Comparison of ENCODE assay signal across 11 cellular contexts in the genomic region with DNA sequence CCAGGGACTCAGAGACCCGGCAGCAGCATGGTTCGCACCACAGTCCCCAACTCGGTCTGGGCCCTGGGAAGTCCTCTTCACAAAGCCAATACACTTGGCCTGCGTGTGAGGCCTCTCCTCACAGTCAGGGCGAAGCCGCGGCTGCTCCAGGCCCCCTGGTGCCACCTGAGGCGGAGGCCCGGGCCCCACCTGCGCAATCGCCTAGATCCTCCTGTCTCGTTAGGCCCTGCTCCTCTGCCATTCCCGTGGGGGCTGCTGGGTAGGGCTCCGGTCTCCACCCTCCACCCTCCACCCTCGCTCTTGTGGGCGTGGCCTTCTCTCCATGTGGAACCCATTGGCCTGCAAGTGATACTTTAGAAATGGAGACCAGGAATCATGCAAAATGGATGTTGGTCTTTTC.
"Had no signal": no experiment of that assay in that cellular context is flagged by ENCODE, and none has a peak within 500 bp of the region (broad histone marks: within the 10 kb centered on the region; RNA-seq: fewer than 3 reads in every experiment).

No MANE protein-coding gene starts in this region.

- DNase-seq: activated CD4-positive, alpha-beta memory T cell treated with anti-CD3 and anti-CD28 coated beads, Interleukin-2, amount 10 ng/mL, durations not matched to agents 7 days and 5 days; colonic mucosa; effector CD8-positive, alpha-beta T cell; stomach; uterus had no signal

- H3K9ac ChIP-seq: parathyroid adenoma had no signal

- H3K9me3 Mint-ChIP-seq: mesothelial cell of epicardium; T-helper 2 cell treated with Interferon-gamma antibody and Interleukin-4, amounts not matched to agents 5 μg/mL and 100 μg/mL, for 36 hours had no signal

- H3K27me3 ChIP-seq: ascending aorta, colonic mucosa, gastroesophageal sphincter, stomach, uterus had no signal

- H3K79me2 ChIP-seq: parathyroid adenoma had no signal

- H3K36me3 ChIP-seq: ascending aorta, colonic mucosa, gastroesophageal sphincter, stomach, uterus had no signal

- H2AFZ ChIP-seq: parathyroid adenoma had no signal

- H3K27ac ChIP-seq: ascending aorta, colonic mucosa, gastroesophageal sphincter, parathyroid adenoma, stomach had no signal

- H3K36me3 Mint-ChIP-seq: mesothelial cell of epicardium had no signal

- H3K4me1 Mint-ChIP-seq: activated CD4-positive, alpha-beta memory T cell treated with anti-CD3 and anti-CD28 coated beads, Interleukin-2, amount 10 ng/mL, durations not matched to agents 7 days and 5 days; neural crest cell had no signal

- H3K4me3 Mint-ChIP-seq: activated CD4-positive, alpha-beta memory T cell treated with anti-CD3 and anti-CD28 coated beads, Interleukin-2, amount 10 ng/mL, durations not matched to agents 7 days and 5 days; mesothelial cell of epicardium; neural crest cell; T-helper 2 cell treated with Interferon-gamma antibody and Interleukin-4, amounts not matched to agents 5 μg/mL and 100 μg/mL, for 36 hours had no signal

- H3K4me1 ChIP-seq: ascending aorta, colonic mucosa, gastroesophageal sphincter, parathyroid adenoma, stomach had no signal

- H3K4me3 ChIP-seq: ascending aorta, colonic mucosa, gastroesophageal sphincter, stomach, uterus had no signal

- H3K9me3 ChIP-seq: ascending aorta, colonic mucosa, gastroesophageal sphincter, uterus had no signal

- H3K27ac Mint-ChIP-seq: activated CD4-positive, alpha-beta memory T cell treated with anti-CD3 and anti-CD28 coated beads, Interleukin-2, amount 10 ng/mL, durations not matched to agents 7 days and 5 days; mesothelial cell of epicardium; T-helper 2 cell treated with Interferon-gamma antibody and Interleukin-4, amounts not matched to agents 5 μg/mL and 100 μg/mL, for 36 hours had no signal

- ATAC-seq: gastroesophageal sphincter had no signal

- H3K27me3 Mint-ChIP-seq: activated CD4-positive, alpha-beta memory T cell treated with anti-CD3 and anti-CD28 coated beads, Interleukin-2, amount 10 ng/mL, durations not matched to agents 7 days and 5 days had no signal
